ENCODE assay signal across 7 cellular contexts in the genomic region with DNA sequence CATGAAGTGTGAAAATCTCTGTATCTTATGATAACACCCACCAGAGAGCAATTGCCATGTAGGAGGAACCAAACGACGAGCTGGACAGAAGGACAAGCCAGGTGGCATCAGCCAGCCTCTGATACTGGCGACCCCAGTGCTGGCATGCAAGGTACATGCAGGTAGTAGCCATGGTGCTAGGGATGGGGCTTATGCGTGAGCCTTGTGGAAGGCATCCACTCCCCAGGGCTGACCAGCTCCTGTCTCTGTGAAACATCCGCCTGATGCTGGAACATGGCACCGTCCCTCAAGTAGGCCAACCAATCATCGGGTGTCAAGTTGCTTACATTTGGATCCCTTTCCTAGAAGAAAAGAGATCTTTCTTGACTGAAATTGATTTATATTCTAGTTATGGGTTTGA.
"Had no signal": no experiment of that assay in that cellular context is flagged by ENCODE, and none has a peak within 500 bp of the region (broad histone marks: within the 10 kb centered on the region; RNA-seq: fewer than 3 reads in every experiment).

No MANE protein-coding gene starts in this region.

- H3K9me3 Mint-ChIP-seq: GM23338, H9, IgD-negative memory B cell had no signal

- ATAC-seq: GM23338, HepG2 had no signal

- H3K4me2 ChIP-seq: GM23338 had no signal

- H3K4me1 Mint-ChIP-seq: GM23338, H9 had no signal

- H3K27ac ChIP-seq: HL-60 had no signal

- H3K4me3 ChIP-seq: GM23338 had no signal

- H3K4me3 Mint-ChIP-seq: GM23338, H9 had no signal

- H3K36me3 Mint-ChIP-seq: IgD-negative memory B cell had no signal

- H3K27me3 Mint-ChIP-seq: IgD-negative memory B cell had no signal

- H3K27ac Mint-ChIP-seq: GM23338, H9, IgD-negative memory B cell had no signal

- DNase-seq: H9, HCEC 1CT, KBM-7 had no signal
